In genomic region chr7:147231275-147231674, GRCh38 we compare ENCODE assay signal across 1 cellular context.
TF ChIP-seq lines count a peak whose summit lies in the region.

No MANE protein-coding gene starts in this region.

TF ChIP-seq in A549, 52 proteins besides CTCF, POLR2A, EP300 and RAD21 (continued from another document):
- TF ChIP-seq USF2 (IDR thresholded peaks at IDR 0.05) = 0 out of 2 replicates have a peak, but pooled peaks have one; percentile 31
